In the genomic region with DNA sequence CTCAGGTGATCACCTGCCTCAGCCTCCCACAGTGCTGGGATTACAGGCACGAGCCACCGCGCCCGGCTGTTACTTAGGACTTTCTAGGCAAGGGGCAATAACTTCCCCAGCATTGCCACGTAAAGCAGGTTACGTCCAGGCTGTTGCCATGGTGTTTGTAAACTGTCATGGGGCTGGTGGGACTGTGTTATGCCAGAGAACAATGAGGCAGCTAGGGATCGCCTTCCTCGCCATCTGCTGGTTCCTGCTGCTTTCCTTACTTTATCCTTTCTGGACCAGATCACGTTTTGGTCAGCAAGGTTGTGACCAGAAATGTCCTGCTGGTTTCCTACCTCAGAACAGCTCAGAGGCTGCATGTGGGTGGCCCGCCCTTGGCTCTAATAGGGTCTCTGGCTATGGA, we compare ENCODE assay signal across 17 cellular contexts.
"Had no signal": no experiment of that assay in that cellular context is flagged by ENCODE, and none has a peak within 500 bp of the region (broad histone marks: within the 10 kb centered on the region; RNA-seq: fewer than 3 reads in every experiment).

No MANE protein-coding gene starts in this region.

- H3K27me3 ChIP-seq: body of pancreas had no signal

- ATAC-seq: activated CD4-positive, alpha-beta T cell treated with anti-CD3 and anti-CD28 coated beads for 36 hours; body of pancreas; gastrocnemius medialis; heart left ventricle; right cardiac atrium; stimulated activated naive CD8-positive, alpha-beta T cell treated with anti-CD3 and anti-CD28 coated beads, Interleukin-15, Interleukin-2, amounts not matched to agents 100 U/mL and 50 U/mL, for 24 hours; WTC11 had no signal

- H3K27ac ChIP-seq: body of pancreas, coronary artery, gastrocnemius medialis, heart left ventricle, left ventricle myocardium inferior, prostate gland, tibial artery had no signal

- FAIRE-seq: TTC549 had no signal

- H3K4me1 ChIP-seq: gastrocnemius medialis, heart left ventricle, left ventricle myocardium inferior, prostate gland, tibial artery had no signal

- H3K9me3 ChIP-seq: prostate gland had no signal

- H3K36me3 ChIP-seq: gastrocnemius medialis, heart left ventricle, left ventricle myocardium inferior, prostate gland, tibial artery had no signal

- H3K4me3 ChIP-seq: body of pancreas, coronary artery, gastrocnemius medialis, heart left ventricle, left ventricle myocardium inferior, prostate gland, tibial artery had no signal

- H3K4me3 Mint-ChIP-seq: activated CD4-positive, alpha-beta T cell treated with anti-CD3 and anti-CD28 coated beads for 36 hours; activated naive CD8-positive, alpha-beta T cell treated with anti-CD3 and anti-CD28 coated beads, Interleukin-2, amount 10 ng/mL, durations not matched to agents 7 days and 5 days; T-helper 2 cell treated with Interferon-gamma antibody and Interleukin-4, amounts not matched to agents 5 μg/mL and 100 μg/mL, for 36 hours; WTC11 had no signal

- H3K4me1 Mint-ChIP-seq: activated CD4-positive, alpha-beta T cell treated with anti-CD3 and anti-CD28 coated beads for 36 hours; activated naive CD8-positive, alpha-beta T cell treated with anti-CD3 and anti-CD28 coated beads, Interleukin-2, amount 10 ng/mL, durations not matched to agents 7 days and 5 days had no signal

- DNase-seq: activated CD4-positive, alpha-beta T cell treated with anti-CD3 and anti-CD28 coated beads for 36 hours; activated CD4-positive, alpha-beta T cell treated with anti-CD3 and anti-CD28 coated beads, Interleukin-2, amount 50 U/mL, for 48 hours; activated naive CD4-positive, alpha-beta T cell; activated naive CD8-positive, alpha-beta T cell treated with anti-CD3 and anti-CD28 coated beads, Interleukin-2, amount 10 ng/mL, durations not matched to agents 7 days and 5 days; amygdala; gastrocnemius medialis; left ventricle myocardium inferior; stimulated activated naive CD8-positive, alpha-beta T cell treated with anti-CD3 and anti-CD28 coated beads, Interleukin-15, Interleukin-2, amounts not matched to agents 100 U/mL and 50 U/mL, for 24 hours; tibial artery had no signal

- H3K27ac Mint-ChIP-seq: activated CD4-positive, alpha-beta T cell treated with anti-CD3 and anti-CD28 coated beads for 36 hours; activated naive CD8-positive, alpha-beta T cell treated with anti-CD3 and anti-CD28 coated beads, Interleukin-2, amount 10 ng/mL, durations not matched to agents 7 days and 5 days; T-helper 2 cell treated with Interferon-gamma antibody and Interleukin-4, amounts not matched to agents 5 μg/mL and 100 μg/mL, for 36 hours; WTC11 had no signal
